In the genomic region with DNA sequence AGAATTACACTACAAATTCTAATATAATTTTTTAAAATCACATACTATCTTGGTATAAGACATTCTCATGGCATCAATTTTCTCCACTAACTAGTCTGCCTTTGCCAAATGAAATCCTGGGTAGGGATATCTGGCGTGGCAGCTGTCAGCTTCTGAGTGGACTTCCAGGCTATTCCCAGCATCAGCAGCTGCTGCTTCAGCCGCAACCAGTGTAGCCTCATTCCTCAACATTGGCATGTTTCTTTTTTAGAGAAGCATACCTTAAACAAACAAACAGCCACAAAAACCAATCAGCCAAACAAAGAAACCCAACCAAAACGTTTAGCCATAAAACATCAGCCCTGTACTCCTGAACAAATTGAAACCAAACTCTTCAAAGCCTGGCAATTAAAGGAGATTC, we compare ENCODE assay signal across 22 cellular contexts.
A peak's percentile ranks its signal among the peaks of the same experiment; 100 is the strongest.
DNase-seq lines count a peak whose midpoint lies in the region; ATAC-seq and TF ChIP-seq lines count a peak whose summit lies in the region.
"Had no signal": no experiment of that assay in that cellular context is flagged by ENCODE, and none has a peak within 500 bp of the region (broad histone marks: within the 10 kb centered on the region; RNA-seq: fewer than 3 reads in every experiment).

No MANE protein-coding gene starts in this region.

- TF ChIP-seq CTCF in OCI-LY7 (conservative IDR thresholded peaks at IDR 0.05; ENCODE audit: low read length) = no peak

- H3K36me3 ChIP-seq in OCI-LY7 (ENCODE audit: insufficient read depth, low read length) = no peaks in the 10 kb centered on the region

- intact Hi-C loops in OCI-LY7 (cut with micrococcal nuclease; ENCODE audit: unreplicated experiment) = loop anchor here (5.0 to 10.0 kb wide), 2 partner anchors 271 to 306 kb away; a partner anchor contains a TSS

- H2AFZ ChIP-seq in OCI-LY7 (ENCODE audit: low read length) = no peak overlapping the region

- no peak overlapping the region for H3K4me2 ChIP-seq in OCI-LY7 (ENCODE audit: low read length)
- H3K4me2 ChIP-seq: A549 had no signal

- H3K9me2 ChIP-seq in OCI-LY7 (ENCODE audit: insufficient read depth, low read length) = no peaks in the 10 kb centered on the region

- no peaks in the 10 kb centered on the region for H3K4me1 ChIP-seq in OCI-LY7 (ENCODE audit: insufficient read depth, low read length, poor library complexity, severe bottlenecking)
- H3K4me1 ChIP-seq: A549 had no signal

- H3K27ac ChIP-seq in OCI-LY7 (ENCODE audit: low read depth, low read length, poor library complexity, severe bottlenecking) = no peak overlapping the region
- H3K27ac ChIP-seq: A549, HL-60 had no signal

- POLR2A ChIA-PET in OCI-LY7 (lab: Charles Lee) = interaction anchor here (0.7 kb wide), 1 partner anchor 62 kb away, joined by 3 read pairs; no protein-coding TSS in a partner anchor

- H3K4me3 ChIP-seq in OCI-LY7 (ENCODE audit: low read depth, low read length, poor library complexity, severe bottlenecking) = no peak overlapping the region
- H3K4me3 ChIP-seq: A549, K562 had no signal

- no peaks in the 10 kb centered on the region for H3K79me2 ChIP-seq in OCI-LY7 (ENCODE audit: insufficient read depth, low read depth, low read length)

- H4K20me1 ChIP-seq in OCI-LY7 (ENCODE audit: insufficient read depth, low read length) = no peaks in the 10 kb centered on the region

- DNase-seq in NCI-H2196 (lab: John Stamatoyannopoulos, UW; ENCODE audit: unreplicated experiment) = peak; percentile 33
- no peak for DNase-seq in NCI-H2196 treated with DMSO at 0.1 percent for 48 hours (lab: John Stamatoyannopoulos, UW; ENCODE audit: unreplicated experiment)
- DNase-seq in NCI-H69 (lab: John Stamatoyannopoulos, UW) = peak; percentile 1
- peak; percentile 92 for DNase-seq in myocyte (ENCODE audit: low read depth)
- DNase-seq in OCI-LY7 (ENCODE audit: low spot score) = no peak
- DNase-seq in OCI-M1 (lab: John Stamatoyannopoulos, UW) = no peak
- DNase-seq: H7; HFFc6; MM.1S; NCI-H1048; NCI-H1436 treated with DMSO at 0.1 percent for 48 hours; NCI-H1930; NCI-H2171 treated with DMSO at 0.1 percent for 48 hours; NCI-H446 treated with DMSO at 0.1 percent for 48 hours; NCI-H526 treated with DMSO at 0.1 percent for 48 hours; NK-92 treated with Interleukin-12 subunit alpha and Interleukin-12 subunit beta, amount 100 ng/mL, for 24 hours; T1000 had no signal

- no TSS peak for BruUV-seq in OCI-LY7 (replicated peaks; lab: Mats Ljungman, UMichigan)

- CTCF ChIA-PET in OCI-LY7 (lab: Charles Lee; ENCODE audit: unreplicated experiment) = no interaction called here

- no peaks in the 10 kb centered on the region for H3K9me3 ChIP-seq in OCI-LY7 (ENCODE audit: low read length)
- H3K9me3 ChIP-seq: A549 had no signal

- no peak for ATAC-seq in GM21528 (IDR thresholded peaks at IDR 0.05; ENCODE audit: low FRiP score, unreplicated experiment)
- ATAC-seq: A549, HepG2, K562 had no signal

Comparison
In these comparisons a context has a peak if more than half of its experiments do, and no peak if none do; other contexts are left out.
1. DNase-seq: peak in NCI-H2196 (single experiment), NCI-H69 (single experiment) and myocyte (single experiment); none in NCI-H2196 treated with DMSO at 0.1 percent for 48 hours (single experiment), OCI-LY7 (single experiment) and OCI-M1 (single experiment).